ENCODE assay signal across 8 cellular contexts in the genomic region with DNA sequence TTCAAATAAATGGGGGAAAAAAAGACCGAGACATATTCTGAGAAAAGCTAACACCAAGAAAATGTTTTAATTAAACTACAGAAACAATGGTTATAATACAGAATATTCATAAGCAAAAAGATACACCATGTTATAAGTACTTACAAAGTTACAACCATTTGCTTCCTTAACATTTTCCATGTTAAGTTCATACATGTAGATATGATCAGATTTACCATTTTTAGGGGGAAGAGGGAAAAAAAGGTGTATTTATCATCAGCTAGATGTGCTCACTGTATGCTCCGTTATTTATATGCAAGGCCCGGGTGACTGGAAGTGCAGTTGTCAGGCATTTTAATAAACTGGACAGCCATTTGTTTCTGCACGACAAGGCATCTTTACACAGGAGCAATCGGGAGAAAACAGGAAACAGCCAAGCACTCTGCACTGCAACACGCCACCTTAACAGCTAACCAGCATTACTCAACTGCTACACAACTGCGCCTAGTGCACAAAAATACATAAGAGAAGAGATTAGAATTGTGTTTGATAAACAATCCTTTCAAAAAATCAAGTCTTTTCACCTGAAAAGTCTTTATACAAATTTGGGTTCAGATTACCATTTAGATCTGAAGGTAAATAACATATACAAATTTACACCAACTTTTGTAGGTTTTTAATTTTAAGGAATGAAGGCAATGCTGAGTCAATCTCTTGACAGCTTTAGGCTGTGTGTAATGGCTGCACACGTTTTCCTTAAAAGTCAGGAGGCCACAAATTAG. TPM values are rescaled to one million over a fixed set of nuclear protein-coding genes. Genes with fewer than 3 reads are reported as not detected.
A peak's percentile ranks its signal among the peaks of the same experiment; 100 is the strongest.
DNase-seq lines count a peak whose midpoint lies in the region; ATAC-seq, FAIRE-seq and TF ChIP-seq lines count a peak whose summit lies in the region.

No MANE protein-coding gene starts in this region.

- ATAC-seq in GM12878, result no peak
- ATAC-seq in naive B cell (ENCODE audit: low read depth in 2 of 2), result no peak
- no peak for ATAC-seq in HG03521 (IDR thresholded peaks at IDR 0.05; ENCODE audit: unreplicated experiment)
- ATAC-seq in GM19324 (IDR thresholded peaks at IDR 0.05; ENCODE audit: low FRiP score, unreplicated experiment), result no peak

- peak overlapping the region; percentile 97 for H3K27ac Mint-ChIP-seq in Calu3 (ENCODE audit: unreplicated experiment)
- H3K27ac Mint-ChIP-seq in naive B cell, result peak overlapping the region; percentile 7 to 97 (median 81)

- H3K4me1 Mint-ChIP-seq in Calu3 (ENCODE audit: low read depth, unreplicated experiment) (peaks cover 24% of the 10 kb centered on the region), naive B cell (peaks cover 34 to 75% (median 37%) of the 10 kb centered on the region in 3 donors)

- no TSS peak for BruUV-seq in Calu3 (replicated peaks; lab: Mats Ljungman, UMichigan)
- BruUV-seq in GM12878 (replicated peaks; lab: Mats Ljungman, UMichigan), result no TSS peak

- no peak overlapping the region for H2AFZ ChIP-seq in MM.1S (ENCODE audit: low read length)
- H2AFZ ChIP-seq in GM12878 (ENCODE audit: control insufficient read depth, low read depth, low read length), result no peak overlapping the region

- H4K20me1 ChIP-seq in MM.1S (ENCODE audit: insufficient read depth, low read length) (peaks cover 33% of the 10 kb centered on the region), GM12878 (ENCODE audit: control insufficient read depth, insufficient read depth) (no peaks in the 10 kb centered on the region; the same call in 1 of the 2 replicates)

- H3K9me2 ChIP-seq in MM.1S (replicated peaks; ENCODE audit: insufficient read depth, low read length), result no peaks in the 10 kb centered on the region

- H3K36me3 Mint-ChIP-seq in Calu3 (ENCODE audit: insufficient read depth, unreplicated experiment) (peaks cover 93% of the 10 kb centered on the region), naive B cell (peaks cover 25% of the 10 kb centered on the region in 2 donors)

- POLR2A ChIA-PET in GM12878 (lab: Charles Lee), result interaction anchor here (0.6 to 6.4 kb wide), 3 partner anchors 8 to 284 kb away, joined by 3 to 60 read pairs (median 6); partner anchors contain the start of genes JMJD6 and METTL23

- H3K9me3 Mint-ChIP-seq in Calu3 (ENCODE audit: low read depth, unreplicated experiment) (no peaks in the 10 kb centered on the region), naive B cell (no peaks in the 10 kb centered on the region)

- no peak for FAIRE-seq in GM12878 (lab: Jason Lieb, UNC)

- 2% methylated on average over 8 of the region's 8 CpGs for WGBS in GM12878 (ENCODE audit: insufficient coverage, insufficient replicate concordance, low lambda C conversion rate, missing lambda C conversion rate)

- intact Hi-C loops in Calu3 (cut with micrococcal nuclease; ENCODE audit: unreplicated experiment) (no loop called here), GM12878 (cut with micrococcal nuclease; ENCODE audit: unreplicated experiment) (loop anchor here (10.0 kb wide), 1 partner anchor 351 kb away; no protein-coding TSS in a partner anchor)

- peak; percentile 48; the same call in 1 of the 2 replicates for TF ChIP-seq POLR2A in GM12878 (IDR thresholded peaks at IDR 0.05; ENCODE audit: low read depth, low read length)

- no peaks in the 10 kb centered on the region for H3K27me3 ChIP-seq in MM.1S (replicated peaks; ENCODE audit: insufficient read depth, low read length)
- no peaks in the 10 kb centered on the region for H3K27me3 ChIP-seq in GM12878 (replicated peaks in 1 of 2; ENCODE audit: control insufficient read depth in 2 of 2, insufficient read depth in 2 of 2, low read length in 1 of 2)

- SMC1A ChIA-PET in GM12878 (lab: Charles Lee; ENCODE audit: uncharacterized antibody, unreplicated experiment), result interaction anchor here (0.6 to 1.2 kb wide), 2 partner anchors 86 to 1412 kb away, joined by 3 read pairs; partner anchors contain the start of gene C17orf99

- DNase-seq in Calu3 (no peak), MM.1S (no peak), GM12878 (ENCODE audit: low read depth, low spot score) (no peak), naive B cell (no peak), 8988T (no peak), NCI-H2227 (lab: John Stamatoyannopoulos, UW; ENCODE audit: unreplicated experiment) (no peak)

- in situ Hi-C loops in GM12878 (cut with MboI), result no loop called here

- no peak for TF ChIP-seq RAD21 in GM12878 (IDR thresholded peaks at IDR 0.05; ENCODE audit: insufficient read depth, low read depth, low read length)

- peak overlapping the region; percentile 83 for H3K4me2 ChIP-seq in MM.1S (ENCODE audit: low read depth, low read length)
- peak overlapping the region; percentile 75 for H3K4me2 ChIP-seq in GM12878 (ENCODE audit: control insufficient read depth, insufficient read depth)

- peaks cover 14% of the 10 kb centered on the region for H3K4me1 ChIP-seq in MM.1S (ENCODE audit: low read length)
- no peaks in the 10 kb centered on the region; the same call in none of the 2 replicates for H3K4me1 ChIP-seq in GM12878 (ENCODE audit: control insufficient read depth, insufficient read depth, low read length)

- H3K9me3 ChIP-seq in MM.1S (replicated peaks; ENCODE audit: insufficient read depth, low read length), result no peaks in the 10 kb centered on the region
- H3K9me3 ChIP-seq in GM12878 (replicated peaks; ENCODE audit: control insufficient read depth, insufficient read depth, low read length), result no peaks in the 10 kb centered on the region; the same call in 2 of the 3 replicates

- peaks cover 82% of the 10 kb centered on the region for H3K79me2 ChIP-seq in MM.1S (ENCODE audit: low read length)
- peaks cover 87% of the 10 kb centered on the region for H3K79me2 ChIP-seq in GM12878 (ENCODE audit: control insufficient read depth, insufficient read depth, low read length)

- TF ChIP-seq CTCF in Calu3 (IDR thresholded peaks at IDR 0.05; ENCODE audit: unreplicated experiment) (no peak), MM.1S (IDR thresholded peaks at IDR 0.05; ENCODE audit: low read length) (no peak), GM12878 (IDR thresholded peaks at IDR 0.05 in 2 of 3, conservative IDR thresholded peaks at IDR 0.05 in 1 of 3; ENCODE audit: control insufficient read depth in 2 of 3, extremely low read depth in 1 of 3, insufficient read depth in 1 of 3, low read depth in 3 of 3, low read length in 3 of 3) (no peak)

- H3K9ac ChIP-seq in MM.1S (ENCODE audit: low read length) (peak overlapping the region; percentile 99), GM12878 (ENCODE audit: control insufficient read depth, insufficient read depth, low read length) (peak overlapping the region; percentile 97)

- peak overlapping the region; percentile 93 for H3K4me3 Mint-ChIP-seq in Calu3 (ENCODE audit: low read depth, unreplicated experiment)
- peak overlapping the region; percentile 95 to 98 (median 96) for H3K4me3 Mint-ChIP-seq in naive B cell

- CTCF ChIA-PET in Calu3 (lab: Charles Lee) (no interaction called here), GM12878 (lab: Yijun Ruan, JAX) (interaction anchor here (1.2 to 1.4 kb wide), 2 partner anchors 19 to 176 kb away, joined by 3 to 4 read pairs; no protein-coding TSS in a partner anchor)

- peaks cover 71% of the 10 kb centered on the region for H3F3A ChIP-seq in MM.1S (ENCODE audit: insufficient read depth, low read length)

- H3K27me3 Mint-ChIP-seq in Calu3 (ENCODE audit: unreplicated experiment), result no peaks in the 10 kb centered on the region
- no peaks in the 10 kb centered on the region for H3K27me3 Mint-ChIP-seq in naive B cell

- TF ChIP-seq EP300 in GM12878 (IDR thresholded peaks at IDR 0.05; ENCODE audit: borderline replicate concordance in 1 of 2, control insufficient read depth in 1 of 2, low read depth in 2 of 2, low read length in 2 of 2), result no peak

- H3K4me3 ChIP-seq in MM.1S (ENCODE audit: low read length), result peak overlapping the region; percentile 95
- peak overlapping the region; percentile 87 for H3K4me3 ChIP-seq in GM12878

- H3K27ac ChIP-seq in MM.1S (ENCODE audit: low read length), result peak overlapping the region; percentile 92; the same call in 1 of the 2 replicates
- H3K27ac ChIP-seq in GM12878 (ENCODE audit: control insufficient read depth, insufficient read depth), result peak overlapping the region; percentile 45

- H3K36me3 ChIP-seq in MM.1S (replicated peaks; ENCODE audit: insufficient read depth, low read length) (peaks cover 33% of the 10 kb centered on the region), GM12878 (ENCODE audit: control insufficient read depth in 2 of 2, insufficient read depth in 2 of 2, low read length in 1 of 2) (peaks cover 8 to 36% of the 10 kb centered on the region in 2 experiments)

- RAD21 ChIA-PET in GM12878 (lab: Charles Lee; ENCODE audit: unreplicated experiment), result interaction anchor here (1.6 kb wide), 1 partner anchor 174 kb away, joined by 4 read pairs; no protein-coding TSS in a partner anchor

RNA-seq across cellular contexts. Expression of gene SRSF2, which starts 2.9 kb away (rescaled TPM):
- total RNA-seq in Calu3 (2022) (238 and 241 TPM in 2 replicates), GM12878 (2014; rRNA removed) (640 and 710 TPM in 2 replicates), GM12878 (2014; rRNA removed; fragmentation: Illumina TruSeq; extraction: Trizol) (257 and 261 TPM in 2 replicates), GM12878 (2021) (532 and 545 TPM in 2 replicates)
- 562 and 723 TPM in 2 replicates for total RNA-seq in GM12878 (2013; cell fraction: nucleolus; rRNA removed)
- 168 TPM for polyA plus RNA-seq in GM12878 (2011; ENCODE audit: low read depth)
- polyA plus RNA-seq in GM12878 (2011; rRNA removed) (484 and 614 TPM in 2 replicates), GM12878 (2014; fragmentation: Illumina TruSeq; extraction: Trizol) (414 and 418 TPM in 2 replicates), GM12878 (2014; fragmentation: Nextera tagmentation; extraction: Ambion mirVana) (100 to 1,000 TPM; 225 to 363 TPM), GM12878 (2014; rRNA removed) (795 and 1,321 TPM in 2 replicates), GM12878 (2016; fragmentation: Nextera tagmentation; extraction: Ambion mirVana) (100 to 1,000 TPM; 392 to 407 TPM), naive B cell (ENCODE audit: low read depth in 6 of 6) (100 to 1,000 TPM in 4 of 6 donors, 10 to 100 TPM in 2; 70.5 to 144 (median 112) TPM)
- polyA plus RNA-seq in GM12878 (2011; cell fraction: cytosol; rRNA removed), result 262 and 617 TPM in 2 replicates
- polyA plus RNA-seq in GM12878 (2011; cell fraction: nucleus; rRNA removed), result 1,271 and 1,407 TPM in 2 replicates
- 265 and 285 TPM in 2 replicates for polyA plus RNA-seq in GM12878 (2012)
- 114 and 147 TPM in 2 replicates for polyA minus RNA-seq in GM12878 (2011; rRNA and poly(A)+ RNA removed)
- polyA minus RNA-seq in GM12878 (2011; cell fraction: cytosol; rRNA and poly(A)+ RNA removed), result 187 and 201 TPM in 2 replicates
- 579 and 952 TPM in 2 replicates for polyA minus RNA-seq in GM12878 (2011; cell fraction: nucleus; rRNA and poly(A)+ RNA removed)

RNA-seq across cellular contexts. Expression of gene MFSD11, which starts 3.7 kb away (rescaled TPM):
- total RNA-seq in Calu3 (2022), result 21.4 and 23.9 TPM in 2 replicates
- 116 TPM in 2 replicates for total RNA-seq in GM12878 (2013; cell fraction: nucleolus; rRNA removed)
- 18.9 and 21.1 TPM in 2 replicates for total RNA-seq in GM12878 (2014; rRNA removed)
- total RNA-seq in GM12878 (2014; rRNA removed; fragmentation: Illumina TruSeq; extraction: Trizol), result 13.0 and 13.7 TPM in 2 replicates
- 13.6 and 13.9 TPM in 2 replicates for total RNA-seq in GM12878 (2021)
- polyA plus RNA-seq in GM12878 (2011; ENCODE audit: low read depth), result 11.4 TPM
- 19.4 TPM in 2 replicates for polyA plus RNA-seq in GM12878 (2011; rRNA removed)
- 16.8 and 18.3 TPM in 2 replicates for polyA plus RNA-seq in GM12878 (2011; cell fraction: cytosol; rRNA removed)
- 34.5 and 35.2 TPM in 2 replicates for polyA plus RNA-seq in GM12878 (2011; cell fraction: nucleus; rRNA removed)
- polyA plus RNA-seq in GM12878 (2012), result 11.9 and 14.2 TPM in 2 replicates
- polyA plus RNA-seq in GM12878 (2014; fragmentation: Illumina TruSeq; extraction: Trizol), result 10.0 and 11.0 TPM in 2 replicates
- 10 to 100 TPM; 11.2 to 15.8 TPM for polyA plus RNA-seq in GM12878 (2014; fragmentation: Nextera tagmentation; extraction: Ambion mirVana)
- 15.3 and 16.5 TPM in 2 replicates for polyA plus RNA-seq in GM12878 (2014; rRNA removed)
- polyA plus RNA-seq in GM12878 (2016; fragmentation: Nextera tagmentation; extraction: Ambion mirVana), result 10 to 100 TPM; 17.0 to 19.0 TPM
- polyA minus RNA-seq in GM12878 (2011; rRNA and poly(A)+ RNA removed), result 35.3 and 45.0 TPM in 2 replicates
- 6.8 and 11.8 TPM in 2 replicates for polyA minus RNA-seq in GM12878 (2011; cell fraction: cytosol; rRNA and poly(A)+ RNA removed)
- 21.5 and 37.0 TPM in 2 replicates for polyA minus RNA-seq in GM12878 (2011; cell fraction: nucleus; rRNA and poly(A)+ RNA removed)
- polyA plus RNA-seq in naive B cell (ENCODE audit: low read depth in 6 of 6), result 10 to 100 TPM; 18.3 to 39.2 (median 23.2) TPM

RNA-seq across cellular contexts. Expression of gene METTL23, which starts 7.6 kb away (rescaled TPM):
- 56.1 and 58.1 TPM in 2 replicates for total RNA-seq in Calu3 (2022)
- 24.5 and 25.5 TPM in 2 replicates for total RNA-seq in GM12878 (2013; cell fraction: nucleolus; rRNA removed)
- 32.0 and 33.4 TPM in 2 replicates for total RNA-seq in GM12878 (2014; rRNA removed)
- total RNA-seq in GM12878 (2014; rRNA removed; fragmentation: Illumina TruSeq; extraction: Trizol), result 23.2 and 26.7 TPM in 2 replicates
- 25.6 and 28.0 TPM in 2 replicates for total RNA-seq in GM12878 (2021)
- 43.8 TPM for polyA plus RNA-seq in GM12878 (2011; ENCODE audit: low read depth)
- polyA plus RNA-seq in GM12878 (2011; rRNA removed), result 52.0 and 64.0 TPM in 2 replicates
- 31.3 and 35.8 TPM in 2 replicates for polyA plus RNA-seq in GM12878 (2011; cell fraction: cytosol; rRNA removed)
- 27.8 and 36.4 TPM in 2 replicates for polyA plus RNA-seq in GM12878 (2011; cell fraction: nucleus; rRNA removed)
- polyA plus RNA-seq in GM12878 (2012), result 36.6 and 41.5 TPM in 2 replicates
- 29.9 and 44.8 TPM in 2 replicates for polyA plus RNA-seq in GM12878 (2014; fragmentation: Illumina TruSeq; extraction: Trizol)
- polyA plus RNA-seq in GM12878 (2014; fragmentation: Nextera tagmentation; extraction: Ambion mirVana), result 10 to 100 TPM; 27.3 to 29.4 TPM
- polyA plus RNA-seq in GM12878 (2014; rRNA removed), result 35.0 and 42.7 TPM in 2 replicates
- 10 to 100 TPM; 61.4 to 61.5 TPM for polyA plus RNA-seq in GM12878 (2016; fragmentation: Nextera tagmentation; extraction: Ambion mirVana)
- 17.4 and 21.7 TPM in 2 replicates for polyA minus RNA-seq in GM12878 (2011; rRNA and poly(A)+ RNA removed)
- polyA minus RNA-seq in GM12878 (2011; cell fraction: cytosol; rRNA and poly(A)+ RNA removed), result 5.7 and 7.1 TPM in 2 replicates
- 10.8 and 11.2 TPM in 2 replicates for polyA minus RNA-seq in GM12878 (2011; cell fraction: nucleus; rRNA and poly(A)+ RNA removed)
- 100 to 1,000 TPM; 119 to 177 (median 143) TPM for polyA plus RNA-seq in naive B cell (ENCODE audit: low read depth in 6 of 6)

RNA-seq across cellular contexts. Expression of gene JMJD6, which starts 7.9 kb away (rescaled TPM):
- total RNA-seq in Calu3 (2022) (60.8 and 62.1 TPM in 2 replicates), GM12878 (2014; rRNA removed) (17.0 and 18.2 TPM in 2 replicates), GM12878 (2014; rRNA removed; fragmentation: Illumina TruSeq; extraction: Trizol) (16.7 and 19.2 TPM in 2 replicates), GM12878 (2021) (26.8 and 30.4 TPM in 2 replicates)
- total RNA-seq in GM12878 (2013; cell fraction: nucleolus; rRNA removed), result 22.2 and 23.3 TPM in 2 replicates
- polyA plus RNA-seq in GM12878 (2011; ENCODE audit: low read depth), result 18.4 TPM
- polyA plus RNA-seq in GM12878 (2011; rRNA removed) (12.5 and 22.5 TPM in 2 replicates), GM12878 (2014; fragmentation: Illumina TruSeq; extraction: Trizol) (19.1 and 21.8 TPM in 2 replicates), GM12878 (2014; fragmentation: Nextera tagmentation; extraction: Ambion mirVana) (1 to 10 TPM; 1.2 to 6.5 TPM), GM12878 (2014; rRNA removed) (24.2 and 27.6 TPM in 2 replicates), GM12878 (2016; fragmentation: Nextera tagmentation; extraction: Ambion mirVana) (10 to 100 TPM; 32.6 to 36.0 TPM), naive B cell (ENCODE audit: low read depth in 6 of 6) (10 to 100 TPM; 17.4 to 38.2 (median 20.0) TPM)
- polyA plus RNA-seq in GM12878 (2011; cell fraction: cytosol; rRNA removed), result 27.6 and 31.8 TPM in 2 replicates
- polyA plus RNA-seq in GM12878 (2011; cell fraction: nucleus; rRNA removed), result 66.5 and 72.0 TPM in 2 replicates
- polyA plus RNA-seq in GM12878 (2012), result 22.8 and 29.0 TPM in 2 replicates
- polyA minus RNA-seq in GM12878 (2011; rRNA and poly(A)+ RNA removed), result 9.0 and 10.2 TPM in 2 replicates
- polyA minus RNA-seq in GM12878 (2011; cell fraction: cytosol; rRNA and poly(A)+ RNA removed), result 6.4 and 6.7 TPM in 2 replicates
- polyA minus RNA-seq in GM12878 (2011; cell fraction: nucleus; rRNA and poly(A)+ RNA removed), result 10.4 and 16.3 TPM in 2 replicates

RNA-seq across cellular contexts. Expression of gene MXRA7, which starts 23.5 kb away (rescaled TPM):
- total RNA-seq in Calu3 (2022) (6.5 and 9.9 TPM in 2 replicates), GM12878 (2014; rRNA removed) (0.56 and 1.9 TPM in 2 replicates), GM12878 (2014; rRNA removed; fragmentation: Illumina TruSeq; extraction: Trizol) (0.49 and 0.60 TPM in 2 replicates), GM12878 (2021) (1.1 and 1.3 TPM in 2 replicates)
- 0.33 and 0.54 TPM in 2 replicates for total RNA-seq in GM12878 (2013; cell fraction: nucleolus; rRNA removed)
- polyA plus RNA-seq in GM12878 (2011; ENCODE audit: low read depth), result 0.50 TPM
- polyA plus RNA-seq in GM12878 (2011; rRNA removed) (0.15 and 0.30 TPM in 2 replicates), GM12878 (2014; fragmentation: Illumina TruSeq; extraction: Trizol) (0.96 and 3.4 TPM in 2 replicates), GM12878 (2014; fragmentation: Nextera tagmentation; extraction: Ambion mirVana) (under 1 TPM; 0.03 to 0.16 TPM), GM12878 (2014; rRNA removed) (0.48 and 2.0 TPM in 2 replicates), GM12878 (2016; fragmentation: Nextera tagmentation; extraction: Ambion mirVana) (under 1 TPM; 0.08 to 0.18 TPM), naive B cell (ENCODE audit: low read depth in 6 of 6) (1 to 10 TPM; 1.8 to 7.7 (median 3.5) TPM)
- polyA plus RNA-seq in GM12878 (2011; cell fraction: cytosol; rRNA removed), result 0.03 and 0.06 TPM in 2 replicates
- 0.06 and 0.07 TPM in 2 replicates for polyA plus RNA-seq in GM12878 (2011; cell fraction: nucleus; rRNA removed)
- polyA plus RNA-seq in GM12878 (2012), result 0.66 and 0.87 TPM in 2 replicates
- polyA minus RNA-seq in GM12878 (2011; rRNA and poly(A)+ RNA removed), result 0.10 TPM in 1 of 2 replicates, not detected in the other
- not detected in 2 replicates for polyA minus RNA-seq in GM12878 (2011; cell fraction: cytosol; rRNA and poly(A)+ RNA removed)
- not detected in 2 replicates for polyA minus RNA-seq in GM12878 (2011; cell fraction: nucleus; rRNA and poly(A)+ RNA removed)
